ENCODE assay signal across 10 cellular contexts in genomic region chr5:150144211-150144801, GRCh38. TPM values are rescaled to one million over a fixed set of nuclear protein-coding genes. Genes with fewer than 3 reads are reported as not detected.
DNase-seq lines count a peak whose midpoint lies in the region; ATAC-seq, FAIRE-seq and TF ChIP-seq lines count a peak whose summit lies in the region.
"Had no signal": no experiment of that assay in that cellular context is flagged by ENCODE, and none has a peak within 500 bp of the region (broad histone marks: within the 10 kb centered on the region; RNA-seq: fewer than 3 reads in every experiment).

No MANE protein-coding gene starts in this region.

- DNase-seq in BE2C (peak; percentile 73), left ventricle myocardium inferior (peak; percentile 77), psoas muscle (peak; percentile 57 to 73), GM12892 (ENCODE audit: insufficient read length) (no peak)
- DNase-seq in activated T-helper 1 cell treated with anti-CD3 and anti-CD28 coated beads, Interleukin-12 subunit alpha, Interleukin-12 subunit beta, Interleukin-2, Interleukin-4 antibody, amounts not matched to agents 30 ng/mL and 10 ng/mL and 1 ng/mL, durations not matched to agents 14 hours and 24 hours and 36 hours (ENCODE audit: low spot score): no peak
- DNase-seq: naive B cell, NCI-H2081 treated with DMSO at 0.1 percent for 48 hours had no signal

- no peak overlapping the region for H3K27ac Mint-ChIP-seq in activated T-helper 1 cell treated with anti-CD3 and anti-CD28 coated beads, Interleukin-12 subunit alpha, Interleukin-12 subunit beta, Interleukin-2, Interleukin-4 antibody, amounts not matched to agents 30 ng/mL and 10 ng/mL and 1 ng/mL, durations not matched to agents 14 hours and 24 hours and 36 hours

- ATAC-seq in psoas muscle (peak in 2 of 4 donors; percentile 19 to 35), HG03025 (IDR thresholded peaks at IDR 0.05; ENCODE audit: low FRiP score, unreplicated experiment) (no peak), HG03108 (IDR thresholded peaks at IDR 0.05; ENCODE audit: unreplicated experiment) (no peak)

- no peaks in the 10 kb centered on the region for H3K9me3 ChIP-seq in BE2C
- H3K9me3 ChIP-seq in left ventricle myocardium inferior (replicated peaks): no peaks in the 10 kb centered on the region
- H3K9me3 ChIP-seq in psoas muscle: no peaks in the 10 kb centered on the region

- FAIRE-seq in GM12892 (lab: Jason Lieb, UNC): no peak

- 63 to 64% (median 64%) methylated on average over 13 to 14 of the region's 14 CpGs for WGBS in psoas muscle, 3 donors

- H3K4me1 Mint-ChIP-seq in activated T-helper 1 cell treated with anti-CD3 and anti-CD28 coated beads, Interleukin-12 subunit alpha, Interleukin-12 subunit beta, Interleukin-2, Interleukin-4 antibody, amounts not matched to agents 30 ng/mL and 10 ng/mL and 1 ng/mL, durations not matched to agents 14 hours and 24 hours and 36 hours (ENCODE audit: low read depth): peaks cover 29% of the 10 kb centered on the region

- TF ChIP-seq POLR2A in GM12892 (IDR thresholded peaks at IDR 0.05; ENCODE audit: low read depth, low read length): no peak

- H3K4me3 ChIP-seq in BE2C (ENCODE audit: low read depth, low read length): peak overlapping the region; percentile 15; the same call in 1 of the 2 replicates
- peak overlapping the region; percentile 69 for H3K4me3 ChIP-seq in left ventricle myocardium inferior
- H3K4me3 ChIP-seq in psoas muscle: peak overlapping the region; percentile 38

- H3K4me3 Mint-ChIP-seq in activated T-helper 1 cell treated with anti-CD3 and anti-CD28 coated beads, Interleukin-12 subunit alpha, Interleukin-12 subunit beta, Interleukin-2, Interleukin-4 antibody, amounts not matched to agents 30 ng/mL and 10 ng/mL and 1 ng/mL, durations not matched to agents 14 hours and 24 hours and 36 hours: no peak overlapping the region
- H3K4me3 Mint-ChIP-seq: naive B cell had no signal

- no peaks in the 10 kb centered on the region for H3K36me3 Mint-ChIP-seq in activated T-helper 1 cell treated with anti-CD3 and anti-CD28 coated beads, Interleukin-12 subunit alpha, Interleukin-12 subunit beta, Interleukin-2, Interleukin-4 antibody, amounts not matched to agents 30 ng/mL and 10 ng/mL and 1 ng/mL, durations not matched to agents 14 hours and 24 hours and 36 hours (ENCODE audit: low read depth)
- H3K36me3 Mint-ChIP-seq: naive B cell had no signal

- H3K27ac ChIP-seq in angular gyrus (ENCODE audit: low read depth, low read length) (peak overlapping the region; percentile 78), left ventricle myocardium inferior (replicated peaks) (peak overlapping the region; percentile 89), psoas muscle (peak overlapping the region; percentile 71)

- H3K36me3 ChIP-seq in BE2C: no peaks in the 10 kb centered on the region
- no peaks in the 10 kb centered on the region for H3K36me3 ChIP-seq in left ventricle myocardium inferior
- no peaks in the 10 kb centered on the region for H3K36me3 ChIP-seq in psoas muscle (ENCODE audit: insufficient read depth in 1 of 2, low read depth in 1 of 2)

- H3K9me3 Mint-ChIP-seq in activated T-helper 1 cell treated with anti-CD3 and anti-CD28 coated beads, Interleukin-12 subunit alpha, Interleukin-12 subunit beta, Interleukin-2, Interleukin-4 antibody, amounts not matched to agents 30 ng/mL and 10 ng/mL and 1 ng/mL, durations not matched to agents 14 hours and 24 hours and 36 hours: no peaks in the 10 kb centered on the region
- H3K9me3 Mint-ChIP-seq: naive B cell had no signal

- H3K27me3 ChIP-seq in BE2C (no peaks in the 10 kb centered on the region), left ventricle myocardium inferior (ENCODE audit: low read depth) (no peaks in the 10 kb centered on the region), psoas muscle (ENCODE audit: insufficient read depth in 3 of 3, low read length in 2 of 3) (no peaks in the 10 kb centered on the region)

- peaks cover 47% of the 10 kb centered on the region for H3K4me1 ChIP-seq in BE2C
- peaks cover 90% of the 10 kb centered on the region for H3K4me1 ChIP-seq in left ventricle myocardium inferior
- peaks cover 10% of the 10 kb centered on the region for H3K4me1 ChIP-seq in psoas muscle

- peaks cover 3% of the 10 kb centered on the region for H3K27me3 Mint-ChIP-seq in activated T-helper 1 cell treated with anti-CD3 and anti-CD28 coated beads, Interleukin-12 subunit alpha, Interleukin-12 subunit beta, Interleukin-2, Interleukin-4 antibody, amounts not matched to agents 30 ng/mL and 10 ng/mL and 1 ng/mL, durations not matched to agents 14 hours and 24 hours and 36 hours (ENCODE audit: insufficient read depth)

- TF ChIP-seq CTCF in BE2C (IDR thresholded peaks at IDR 0.05; ENCODE audit: low read depth, low read length): no peak
- no peak for TF ChIP-seq CTCF in left ventricle myocardium inferior (IDR thresholded peaks at IDR 0.05; ENCODE audit: borderline replicate concordance)
- TF ChIP-seq CTCF in psoas muscle (IDR thresholded peaks at IDR 0.05): no peak

- intact Hi-C loops in left ventricle myocardium inferior (cut with micrococcal nuclease) (no loop called here), psoas muscle (cut with DNase I) (no loop called here)
- intact Hi-C loops in activated T-helper 1 cell treated with anti-CD3 and anti-CD28 coated beads, Interleukin-12 subunit alpha, Interleukin-12 subunit beta, Interleukin-2, Interleukin-4 antibody, amounts not matched to agents 30 ng/mL and 10 ng/mL and 1 ng/mL, durations not matched to agents 14 hours and 24 hours and 36 hours (cut with micrococcal nuclease): no loop called here

RNA-seq across cellular contexts. Expression of gene PDGFRB, which starts 11.3 kb away (rescaled TPM):
- polyA plus RNA-seq in BE2C (2012; ENCODE audit: insufficient read depth, insufficient read length, low read depth): 187 TPM
- 39.7 TPM for total RNA-seq in left ventricle myocardium inferior
- 10 to 100 TPM; 34.0 to 56.0 (median 39.1) TPM for total RNA-seq in psoas muscle
- polyA plus RNA-seq in psoas muscle: 10 to 100 TPM; 14.6 to 19.9 (median 19.2) TPM
- 0.89 TPM for polyA plus RNA-seq in GM12892 (2012; ENCODE audit: missing spikeins)
- total RNA-seq in activated T-helper 1 cell treated with anti-CD3 and anti-CD28 coated beads, Interleukin-12 subunit alpha, Interleukin-12 subunit beta, Interleukin-2, Interleukin-4 antibody, amounts not matched to agents 30 ng/mL and 10 ng/mL and 1 ng/mL, durations not matched to agents 14 hours and 24 hours and 36 hours: 0.76 and 1.0 TPM in 2 replicates

RNA-seq across cellular contexts. Expression of gene CDX1, which starts 22.3 kb away (rescaled TPM):
- polyA plus RNA-seq in BE2C (2012; ENCODE audit: insufficient read depth, insufficient read length, low read depth): 3.6 TPM
- total RNA-seq in left ventricle myocardium inferior (not detected), psoas muscle (not detected)
- polyA plus RNA-seq in psoas muscle: under 1 TPM in 2 of 3 donors, not detected in 1; 0.06 to 0.08 TPM
- not detected for polyA plus RNA-seq in GM12892 (2012; ENCODE audit: missing spikeins)
- not detected in 2 replicates for total RNA-seq in activated T-helper 1 cell treated with anti-CD3 and anti-CD28 coated beads, Interleukin-12 subunit alpha, Interleukin-12 subunit beta, Interleukin-2, Interleukin-4 antibody, amounts not matched to agents 30 ng/mL and 10 ng/mL and 1 ng/mL, durations not matched to agents 14 hours and 24 hours and 36 hours

RNA-seq across cellular contexts. Expression of gene SLC6A7, which starts 45.6 kb away (rescaled TPM):
- polyA plus RNA-seq in BE2C (2012; ENCODE audit: insufficient read depth, insufficient read length, low read depth): not detected
- not detected for total RNA-seq in left ventricle myocardium inferior
- not detected for total RNA-seq in psoas muscle
- not detected for polyA plus RNA-seq in psoas muscle
- 0.32 TPM for polyA plus RNA-seq in GM12892 (2012; ENCODE audit: missing spikeins)
- not detected in 2 replicates for total RNA-seq in activated T-helper 1 cell treated with anti-CD3 and anti-CD28 coated beads, Interleukin-12 subunit alpha, Interleukin-12 subunit beta, Interleukin-2, Interleukin-4 antibody, amounts not matched to agents 30 ng/mL and 10 ng/mL and 1 ng/mL, durations not matched to agents 14 hours and 24 hours and 36 hours

RNA-seq across cellular contexts. Expression of gene CSF1R, which starts 58.0 kb away (rescaled TPM):
- 0.69 TPM for polyA plus RNA-seq in BE2C (2012; ENCODE audit: insufficient read depth, insufficient read length, low read depth)
- 15.5 TPM for total RNA-seq in left ventricle myocardium inferior
- 10 to 100 TPM in 2 of 4 donors, 1 to 10 TPM in 2; 4.2 to 20.0 (median 10.7) TPM for total RNA-seq in psoas muscle
- 1 to 10 TPM; 1.2 to 1.6 (median 1.3) TPM for polyA plus RNA-seq in psoas muscle
- polyA plus RNA-seq in GM12892 (2012; ENCODE audit: missing spikeins): 0.68 TPM
- total RNA-seq in activated T-helper 1 cell treated with anti-CD3 and anti-CD28 coated beads, Interleukin-12 subunit alpha, Interleukin-12 subunit beta, Interleukin-2, Interleukin-4 antibody, amounts not matched to agents 30 ng/mL and 10 ng/mL and 1 ng/mL, durations not matched to agents 14 hours and 24 hours and 36 hours: 0.10 TPM in 1 of 2 replicates, not detected in the other

Comparison
In these comparisons a context has a peak if more than half of its experiments do, and no peak if none do; other contexts are left out.
1. DNase-seq: peak in BE2C (single experiment), left ventricle myocardium inferior (single experiment) and psoas muscle (2 of 2); none in GM12892 (single experiment) and activated T-helper 1 cell treated with anti-CD3 and anti-CD28 coated beads, Interleukin-12 subunit alpha, Interleukin-12 subunit beta, Interleukin-2, Interleukin-4 antibody, amounts not matched to agents 30 ng/mL and 10 ng/mL and 1 ng/mL, durations not matched to agents 14 hours and 24 hours and 36 hours (single experiment).
2. H3K4me3 ChIP-seq: peak in every context shown above with its lines; median percentile 69 in left ventricle myocardium inferior; 38 in psoas muscle; 15 in BE2C.
3. RNA of gene PDGFRB, which starts 11.3 kb away (total RNA-seq): 34.0 to 56.0 TPM in psoas muscle and 39.7 TPM in left ventricle myocardium inferior (single experiment); 0.76 to 1.0 TPM in activated T-helper 1 cell treated with anti-CD3 and anti-CD28 coated beads, Interleukin-12 subunit alpha, Interleukin-12 subunit beta, Interleukin-2, Interleukin-4 antibody, amounts not matched to agents 30 ng/mL and 10 ng/mL and 1 ng/mL, durations not matched to agents 14 hours and 24 hours and 36 hours; every median in the first group is over 10 times any median in the second.
4. Peak in every context shown above with its lines, with median percentiles within 50 percentile points of each other: H3K27ac ChIP-seq.